1 cellular context compared by ENCODE assay signal in the genomic region with DNA sequence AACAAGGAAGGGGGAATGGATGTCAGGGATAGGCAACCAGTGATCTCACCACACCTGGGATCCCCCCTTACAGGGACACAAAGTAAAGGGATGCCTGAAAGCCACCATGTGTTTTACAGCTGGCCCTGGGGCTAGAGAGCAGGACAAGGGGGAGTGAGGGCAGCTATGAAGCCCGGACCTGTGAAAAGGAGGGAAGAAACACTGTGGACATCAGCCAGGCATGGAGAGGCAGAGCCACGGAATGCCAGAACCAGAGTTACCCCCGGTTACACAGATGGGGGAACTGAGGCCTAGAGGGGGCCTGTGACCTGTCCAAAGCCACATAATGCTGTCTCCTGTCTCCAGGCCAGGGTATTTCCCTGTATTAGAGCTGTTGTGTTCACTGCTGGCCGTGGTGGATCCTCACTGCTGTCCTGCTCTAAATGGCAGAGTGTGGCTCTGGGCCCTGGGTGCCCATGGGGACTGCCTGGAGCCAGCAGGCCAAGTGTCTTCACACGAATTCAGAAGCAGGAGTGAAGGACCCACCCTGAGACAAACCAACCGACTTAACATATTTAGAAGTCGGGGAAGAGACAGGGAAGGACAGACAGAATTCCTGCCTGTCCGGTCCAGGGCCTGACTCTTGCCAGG.
TF ChIP-seq lines count a peak whose summit lies in the region.

No MANE protein-coding gene starts in this region.

TF ChIP-seq in HCT116, 20 proteins besides CTCF, POLR2A, EP300 and RAD21:
- TF ChIP-seq ZNF274 (IDR thresholded peaks at IDR 0.05; ENCODE audit: low read depth, low read length), result no peak
- TF ChIP-seq ELF1 (IDR thresholded peaks at IDR 0.05; ENCODE audit: borderline replicate concordance, low read depth), result no peak
- no peak for TF ChIP-seq SP1 (IDR thresholded peaks at IDR 0.05; ENCODE audit: low read depth)
- no peak for TF ChIP-seq SIN3A (IDR thresholded peaks at IDR 0.05; ENCODE audit: low read depth)
- no peak for TF ChIP-seq SRF (IDR thresholded peaks at IDR 0.05; ENCODE audit: low read depth)
- TF ChIP-seq CEBPB (IDR thresholded peaks at IDR 0.05; ENCODE audit: low read depth), result no peak
- no peak for TF ChIP-seq EGR1 (IDR thresholded peaks at IDR 0.05; ENCODE audit: low read depth)
- no peak for TF ChIP-seq JUND (IDR thresholded peaks at IDR 0.05)
- TF ChIP-seq POLR2AphosphoS5 (IDR thresholded peaks at IDR 0.05; ENCODE audit: low read depth, low read length), result no peak
- TF ChIP-seq EZH2phosphoT487 (IDR thresholded peaks at IDR 0.05; ENCODE audit: borderline replicate concordance), result no peak
- no peak for TF ChIP-seq FOSL1 (IDR thresholded peaks at IDR 0.05; ENCODE audit: low read depth)
- TF ChIP-seq ATF3 (IDR thresholded peaks at IDR 0.05), result no peak
- TF ChIP-seq EZH2 (IDR thresholded peaks at IDR 0.05), result no peak
- TF ChIP-seq ZFX (IDR thresholded peaks at IDR 0.05), result no peak
- TF ChIP-seq CBX3 (IDR thresholded peaks at IDR 0.05; ENCODE audit: low read depth), result no peak
- TF ChIP-seq, protein P1, sequence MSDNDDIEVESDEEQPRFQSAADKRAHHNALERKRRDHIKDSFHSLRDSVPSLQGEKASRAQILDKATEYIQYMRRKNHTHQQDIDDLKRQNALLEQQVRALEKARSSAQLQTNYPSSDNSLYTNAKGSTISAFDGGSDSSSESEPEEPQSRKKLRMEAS (IDR thresholded peaks at IDR 0.05), result no peak
- no peak for TF ChIP-seq REST (IDR thresholded peaks at IDR 0.05; ENCODE audit: low read depth)
- TF ChIP-seq, protein P2, sequence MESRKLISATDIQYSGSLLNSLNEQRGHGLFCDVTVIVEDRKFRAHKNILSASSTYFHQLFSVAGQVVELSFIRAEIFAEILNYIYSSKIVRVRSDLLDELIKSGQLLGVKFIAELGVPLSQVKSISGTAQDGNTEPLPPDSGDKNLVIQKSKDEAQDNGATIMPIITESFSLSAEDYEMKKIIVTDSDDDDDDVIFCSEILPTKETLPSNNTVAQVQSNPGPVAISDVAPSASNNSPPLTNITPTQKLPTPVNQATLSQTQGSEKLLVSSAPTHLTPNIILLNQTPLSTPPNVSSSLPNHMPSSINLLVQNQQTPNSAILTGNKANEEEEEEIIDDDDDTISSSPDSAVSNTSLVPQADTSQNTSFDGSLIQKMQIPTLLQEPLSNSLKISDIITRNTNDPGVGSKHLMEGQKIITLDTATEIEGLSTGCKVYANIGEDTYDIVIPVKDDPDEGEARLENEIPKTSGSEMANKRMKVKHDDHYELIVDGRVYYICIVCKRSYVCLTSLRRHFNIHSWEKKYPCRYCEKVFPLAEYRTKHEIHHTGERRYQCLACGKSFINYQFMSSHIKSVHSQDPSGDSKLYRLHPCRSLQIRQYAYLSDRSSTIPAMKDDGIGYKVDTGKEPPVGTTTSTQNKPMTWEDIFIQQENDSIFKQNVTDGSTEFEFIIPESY (IDR thresholded peaks at IDR 0.05; ENCODE audit: extremely low read depth, insufficient replicate concordance, low read length), result no peak
- no peak for TF ChIP-seq TCF7L2 (IDR thresholded peaks at IDR 0.05; ENCODE audit: borderline replicate concordance, extremely low read depth, insufficient read depth, insufficient read length)
- no peak for TF ChIP-seq YY1 (IDR thresholded peaks at IDR 0.05; ENCODE audit: extremely low read depth, insufficient replicate concordance, low read depth, low read length)
